ENCODE assay signal across 1 cellular context in the genomic region with DNA sequence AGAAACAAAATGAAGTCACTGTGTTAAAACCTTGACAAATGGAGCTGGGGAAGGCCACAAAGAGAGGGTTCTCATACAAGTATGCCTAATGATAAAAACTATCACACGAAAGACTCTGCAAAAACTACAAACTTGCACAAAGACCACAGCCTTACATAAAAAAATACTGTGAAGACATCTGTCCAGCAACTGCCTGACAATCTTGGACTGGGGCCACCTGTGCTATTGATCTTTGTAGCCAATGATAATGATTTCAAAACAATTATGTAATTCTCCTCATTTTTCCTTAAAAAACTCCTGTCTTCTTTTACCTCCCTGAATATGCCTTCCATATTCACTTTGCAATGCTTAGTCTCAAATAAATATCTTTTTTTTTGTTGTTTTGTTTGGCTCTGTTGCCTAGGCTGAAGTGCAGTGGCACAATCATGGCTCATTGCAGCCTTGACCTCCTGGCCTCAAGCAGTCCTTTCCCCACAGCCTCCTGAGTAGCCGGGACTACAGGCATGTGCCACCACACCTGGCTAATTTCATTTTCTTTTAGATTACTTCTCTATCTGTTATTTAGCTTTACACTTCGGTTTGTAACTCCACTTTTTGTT.
A peak's percentile ranks its signal among the peaks of the same experiment; 100 is the strongest.
TF ChIP-seq lines count a peak whose summit lies in the region.

No MANE protein-coding gene starts in this region.

TF ChIP-seq in HepG2, 621 proteins besides CTCF, POLR2A, EP300 and RAD21 (continued from another document and continues in another):
- TF ChIP-seq GATAD2A (CRISPR knock-in tag; IDR thresholded peaks at IDR 0.05) (peak; percentile 63; the same call in 1 of the 2 replicates), FIP1L1 (IDR thresholded peaks at IDR 0.05; ENCODE audit: borderline replicate concordance, insufficient read depth, low read depth, low read length) (no peak), ZNF383 (CRISPR knock-in tag; IDR thresholded peaks at IDR 0.05; ENCODE audit: borderline replicate concordance) (no peak), FOSL2 (CRISPR knock-in tag; IDR thresholded peaks at IDR 0.05) (0 out of 2 replicates have a peak, but pooled peaks have one; percentile 19), PTBP1 (IDR thresholded peaks at IDR 0.05; ENCODE audit: low read depth, low read length, poor library complexity, severe bottlenecking) (no peak), SNAPC2 (CRISPR knock-in tag; IDR thresholded peaks at IDR 0.05) (no peak), RXRA (CRISPR knock-in tag; IDR thresholded peaks at IDR 0.05) (peak; percentile 28; the same call in 1 of the 2 replicates), SRSF1 (optimal IDR thresholded peaks at IDR 0.05; ENCODE audit: low read depth, low read length) (no peak), RFX3 (CRISPR knock-in tag; IDR thresholded peaks at IDR 0.05) (no peak), GTF3A (CRISPR knock-in tag; conservative IDR thresholded peaks at IDR 0.05) (no peak), ZNF589 (CRISPR knock-in tag; conservative IDR thresholded peaks at IDR 0.05) (no peak), MED13 (CRISPR knock-in tag; IDR thresholded peaks at IDR 0.05) (no peak), SCMH1 (CRISPR knock-in tag; IDR thresholded peaks at IDR 0.05; ENCODE audit: borderline replicate concordance) (no peak), GTF2F1 (IDR thresholded peaks at IDR 0.05; ENCODE audit: low read length) (no peak), ZNF83 (CRISPR knock-in tag; IDR thresholded peaks at IDR 0.05; ENCODE audit: borderline replicate concordance) (no peak), POLR2AphosphoS2 (IDR thresholded peaks at IDR 0.05; ENCODE audit: low read depth, low read length) (no peak), CEBPB (IDR thresholded peaks at IDR 0.05; ENCODE audit: borderline replicate concordance, low read depth, low read length) (peak; percentile 67), ZNF770 (CRISPR knock-in tag; IDR thresholded peaks at IDR 0.05) (0 out of 2 replicates have a peak, but pooled peaks have one; percentile 28), ZNF878 (CRISPR knock-in tag; IDR thresholded peaks at IDR 0.05) (no peak), CHCHD3 (CRISPR knock-in tag; IDR thresholded peaks at IDR 0.05) (no peak), HNRNPH1 (optimal IDR thresholded peaks at IDR 0.05; ENCODE audit: low read depth, low read length) (no peak), ZFP36L1 (CRISPR knock-in tag; IDR thresholded peaks at IDR 0.05) (no peak), ZNF597 (CRISPR knock-in tag; IDR thresholded peaks at IDR 0.05) (no peak), RCOR2 (CRISPR knock-in tag; IDR thresholded peaks at IDR 0.05) (no peak), ZNF510 (CRISPR knock-in tag; IDR thresholded peaks at IDR 0.05; ENCODE audit: low read depth) (no peak), ZFYVE20 (CRISPR knock-in tag; IDR thresholded peaks at IDR 0.05; ENCODE audit: borderline replicate concordance, low read depth) (no peak), ZNF12 (CRISPR knock-in tag; IDR thresholded peaks at IDR 0.05) (no peak), AKNA (CRISPR knock-in tag; IDR thresholded peaks at IDR 0.05; ENCODE audit: borderline replicate concordance) (no peak), CEBPG (CRISPR knock-in tag; IDR thresholded peaks at IDR 0.05) (peak; percentile 33; the same call in 1 of the 2 replicates), ONECUT2 (CRISPR knock-in tag; IDR thresholded peaks at IDR 0.05) (peak; percentile 44; the same call in 1 of the 2 replicates), ZNF570 (CRISPR knock-in tag; IDR thresholded peaks at IDR 0.05; ENCODE audit: borderline replicate concordance) (no peak), ZNF850 (CRISPR knock-in tag; conservative IDR thresholded peaks at IDR 0.05) (no peak)
- TF ChIP-seq, protein P1, sequence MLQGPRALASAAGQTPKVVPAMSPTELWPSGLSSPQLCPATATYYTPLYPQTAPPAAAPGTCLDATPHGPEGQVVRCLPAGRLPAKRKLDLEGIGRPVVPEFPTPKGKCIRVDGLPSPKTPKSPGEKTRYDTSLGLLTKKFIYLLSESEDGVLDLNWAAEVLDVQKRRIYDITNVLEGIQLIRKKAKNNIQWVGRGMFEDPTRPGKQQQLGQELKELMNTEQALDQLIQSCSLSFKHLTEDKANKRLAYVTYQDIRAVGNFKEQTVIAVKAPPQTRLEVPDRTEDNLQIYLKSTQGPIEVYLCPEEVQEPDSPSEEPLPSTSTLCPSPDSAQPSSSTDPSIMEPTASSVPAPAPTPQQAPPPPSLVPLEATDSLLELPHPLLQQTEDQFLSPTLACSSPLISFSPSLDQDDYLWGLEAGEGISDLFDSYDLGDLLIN (CRISPR knock-in tag; IDR thresholded peaks at IDR 0.05; ENCODE audit: borderline replicate concordance): no peak
- TF ChIP-seq, protein P2, sequence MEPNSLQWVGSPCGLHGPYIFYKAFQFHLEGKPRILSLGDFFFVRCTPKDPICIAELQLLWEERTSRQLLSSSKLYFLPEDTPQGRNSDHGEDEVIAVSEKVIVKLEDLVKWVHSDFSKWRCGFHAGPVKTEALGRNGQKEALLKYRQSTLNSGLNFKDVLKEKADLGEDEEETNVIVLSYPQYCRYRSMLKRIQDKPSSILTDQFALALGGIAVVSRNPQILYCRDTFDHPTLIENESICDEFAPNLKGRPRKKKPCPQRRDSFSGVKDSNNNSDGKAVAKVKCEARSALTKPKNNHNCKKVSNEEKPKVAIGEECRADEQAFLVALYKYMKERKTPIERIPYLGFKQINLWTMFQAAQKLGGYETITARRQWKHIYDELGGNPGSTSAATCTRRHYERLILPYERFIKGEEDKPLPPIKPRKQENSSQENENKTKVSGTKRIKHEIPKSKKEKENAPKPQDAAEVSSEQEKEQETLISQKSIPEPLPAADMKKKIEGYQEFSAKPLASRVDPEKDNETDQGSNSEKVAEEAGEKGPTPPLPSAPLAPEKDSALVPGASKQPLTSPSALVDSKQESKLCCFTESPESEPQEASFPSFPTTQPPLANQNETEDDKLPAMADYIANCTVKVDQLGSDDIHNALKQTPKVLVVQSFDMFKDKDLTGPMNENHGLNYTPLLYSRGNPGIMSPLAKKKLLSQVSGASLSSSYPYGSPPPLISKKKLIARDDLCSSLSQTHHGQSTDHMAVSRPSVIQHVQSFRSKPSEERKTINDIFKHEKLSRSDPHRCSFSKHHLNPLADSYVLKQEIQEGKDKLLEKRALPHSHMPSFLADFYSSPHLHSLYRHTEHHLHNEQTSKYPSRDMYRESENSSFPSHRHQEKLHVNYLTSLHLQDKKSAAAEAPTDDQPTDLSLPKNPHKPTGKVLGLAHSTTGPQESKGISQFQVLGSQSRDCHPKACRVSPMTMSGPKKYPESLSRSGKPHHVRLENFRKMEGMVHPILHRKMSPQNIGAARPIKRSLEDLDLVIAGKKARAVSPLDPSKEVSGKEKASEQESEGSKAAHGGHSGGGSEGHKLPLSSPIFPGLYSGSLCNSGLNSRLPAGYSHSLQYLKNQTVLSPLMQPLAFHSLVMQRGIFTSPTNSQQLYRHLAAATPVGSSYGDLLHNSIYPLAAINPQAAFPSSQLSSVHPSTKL (CRISPR knock-in tag; IDR thresholded peaks at IDR 0.05): peak; percentile 71
- TF ChIP-seq, protein P3, sequence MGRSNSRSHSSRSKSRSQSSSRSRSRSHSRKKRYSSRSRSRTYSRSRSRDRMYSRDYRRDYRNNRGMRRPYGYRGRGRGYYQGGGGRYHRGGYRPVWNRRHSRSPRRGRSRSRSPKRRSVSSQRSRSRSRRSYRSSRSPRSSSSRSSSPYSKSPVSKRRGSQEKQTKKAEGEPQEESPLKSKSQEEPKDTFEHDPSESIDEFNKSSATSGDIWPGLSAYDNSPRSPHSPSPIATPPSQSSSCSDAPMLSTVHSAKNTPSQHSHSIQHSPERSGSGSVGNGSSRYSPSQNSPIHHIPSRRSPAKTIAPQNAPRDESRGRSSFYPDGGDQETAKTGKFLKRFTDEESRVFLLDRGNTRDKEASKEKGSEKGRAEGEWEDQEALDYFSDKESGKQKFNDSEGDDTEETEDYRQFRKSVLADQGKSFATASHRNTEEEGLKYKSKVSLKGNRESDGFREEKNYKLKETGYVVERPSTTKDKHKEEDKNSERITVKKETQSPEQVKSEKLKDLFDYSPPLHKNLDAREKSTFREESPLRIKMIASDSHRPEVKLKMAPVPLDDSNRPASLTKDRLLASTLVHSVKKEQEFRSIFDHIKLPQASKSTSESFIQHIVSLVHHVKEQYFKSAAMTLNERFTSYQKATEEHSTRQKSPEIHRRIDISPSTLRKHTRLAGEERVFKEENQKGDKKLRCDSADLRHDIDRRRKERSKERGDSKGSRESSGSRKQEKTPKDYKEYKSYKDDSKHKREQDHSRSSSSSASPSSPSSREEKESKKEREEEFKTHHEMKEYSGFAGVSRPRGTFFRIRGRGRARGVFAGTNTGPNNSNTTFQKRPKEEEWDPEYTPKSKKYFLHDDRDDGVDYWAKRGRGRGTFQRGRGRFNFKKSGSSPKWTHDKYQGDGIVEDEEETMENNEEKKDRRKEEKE (IDR thresholded peaks at IDR 0.05): no peak
- TF ChIP-seq, protein P4, sequence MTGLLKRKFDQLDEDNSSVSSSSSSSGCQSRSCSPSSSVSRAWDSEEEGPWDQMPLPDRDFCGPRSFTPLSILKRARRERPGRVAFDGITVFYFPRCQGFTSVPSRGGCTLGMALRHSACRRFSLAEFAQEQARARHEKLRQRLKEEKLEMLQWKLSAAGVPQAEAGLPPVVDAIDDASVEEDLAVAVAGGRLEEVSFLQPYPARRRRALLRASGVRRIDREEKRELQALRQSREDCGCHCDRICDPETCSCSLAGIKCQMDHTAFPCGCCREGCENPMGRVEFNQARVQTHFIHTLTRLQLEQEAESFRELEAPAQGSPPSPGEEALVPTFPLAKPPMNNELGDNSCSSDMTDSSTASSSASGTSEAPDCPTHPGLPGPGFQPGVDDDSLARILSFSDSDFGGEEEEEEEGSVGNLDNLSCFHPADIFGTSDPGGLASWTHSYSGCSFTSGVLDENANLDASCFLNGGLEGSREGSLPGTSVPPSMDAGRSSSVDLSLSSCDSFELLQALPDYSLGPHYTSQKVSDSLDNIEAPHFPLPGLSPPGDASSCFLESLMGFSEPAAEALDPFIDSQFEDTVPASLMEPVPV (CRISPR knock-in tag; IDR thresholded peaks at IDR 0.05): no peak
- TF ChIP-seq, protein P5, sequence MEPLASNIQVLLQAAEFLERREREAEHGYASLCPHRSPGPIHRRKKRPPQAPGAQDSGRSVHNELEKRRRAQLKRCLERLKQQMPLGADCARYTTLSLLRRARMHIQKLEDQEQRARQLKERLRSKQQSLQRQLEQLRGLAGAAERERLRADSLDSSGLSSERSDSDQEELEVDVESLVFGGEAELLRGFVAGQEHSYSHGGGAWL (CRISPR knock-in tag; IDR thresholded peaks at IDR 0.05): no peak
- TF ChIP-seq, protein P6, sequence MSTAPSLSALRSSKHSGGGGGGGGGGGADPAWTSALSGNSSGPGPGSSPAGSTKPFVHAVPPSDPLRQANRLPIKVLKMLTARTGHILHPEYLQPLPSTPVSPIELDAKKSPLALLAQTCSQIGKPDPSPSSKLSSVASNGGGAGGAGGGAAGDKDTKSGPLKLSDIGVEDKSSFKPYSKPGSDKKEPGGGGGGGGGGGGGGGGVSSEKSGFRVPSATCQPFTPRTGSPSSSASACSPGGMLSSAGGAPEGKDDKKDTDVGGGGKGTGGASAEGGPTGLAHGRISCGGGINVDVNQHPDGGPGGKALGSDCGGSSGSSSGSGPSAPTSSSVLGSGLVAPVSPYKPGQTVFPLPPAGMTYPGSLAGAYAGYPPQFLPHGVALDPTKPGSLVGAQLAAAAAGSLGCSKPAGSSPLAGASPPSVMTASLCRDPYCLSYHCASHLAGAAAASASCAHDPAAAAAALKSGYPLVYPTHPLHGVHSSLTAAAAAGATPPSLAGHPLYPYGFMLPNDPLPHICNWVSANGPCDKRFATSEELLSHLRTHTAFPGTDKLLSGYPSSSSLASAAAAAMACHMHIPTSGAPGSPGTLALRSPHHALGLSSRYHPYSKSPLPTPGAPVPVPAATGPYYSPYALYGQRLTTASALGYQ (CRISPR knock-in tag; IDR thresholded peaks at IDR 0.05): no peak
